Comparison of ENCODE assay signal across 10 cellular contexts in genomic region chr9:13279284-13280162, GRCh38. TPM values are rescaled to one million over a fixed set of nuclear protein-coding genes. Genes with fewer than 3 reads are reported as not detected.
DNase-seq lines count a peak whose midpoint lies in the region; ATAC-seq and TF ChIP-seq lines count a peak whose summit lies in the region.
"Had no signal": no experiment of that assay in that cellular context is flagged by ENCODE, and none has a peak within 500 bp of the region (broad histone marks: within the 10 kb centered on the region; RNA-seq: fewer than 3 reads in every experiment).

Gene MPDZ (minus strand): TSS chr9:13279692. CDS start chr9:13250315, 29,377 bp downstream.

- peak within 1 kb of the TSS; percentile 66 for H3K27ac ChIP-seq in osteoblast (ENCODE audit: low read depth, low read length)

- peak within 1 kb of the TSS; percentile 71 for H3K4me3 ChIP-seq in AG10803 (ENCODE audit: low read length)
- H3K4me3 ChIP-seq in osteoblast (ENCODE audit: insufficient read depth, low read length), result peak within 1 kb of the TSS; percentile 77
- H3K4me3 ChIP-seq: GM12878 had no signal

- peaks cover 33% of the 10 kb centered on the region for H3K4me1 ChIP-seq in osteoblast (ENCODE audit: insufficient read depth, low read length)

- H3K27me3 ChIP-seq in osteoblast (ENCODE audit: insufficient read depth, low read length), result no peaks in the 10 kb centered on the region

- H3K4me1 Mint-ChIP-seq in WTC11 (peaks cover 22% of the 10 kb centered on the region), T-helper 17 cell (no peaks in the 10 kb centered on the region)
- H3K4me1 Mint-ChIP-seq: activated naive CD8-positive, alpha-beta T cell treated with anti-CD3 and anti-CD28 coated beads, Interleukin-2, amount 10 ng/mL, durations not matched to agents 7 days and 5 days had no signal

- H3K79me2 ChIP-seq in osteoblast (ENCODE audit: insufficient read depth, low read length), result peaks cover 37% of the 10 kb centered on the region

- H4K20me1 ChIP-seq in osteoblast (ENCODE audit: insufficient read depth, low read length), result no peaks in the 10 kb centered on the region

- no peaks in the 10 kb centered on the region for H3K36me3 ChIP-seq in osteoblast (ENCODE audit: insufficient read depth, low read length)

- DNase-seq in AG10803 (ENCODE audit: low read depth), result peak; percentile 63
- peak; percentile 60 for DNase-seq in M059J (ENCODE audit: low read depth)
- peak; percentile 72 for DNase-seq in WTC11 (ENCODE audit: low spot score)
- peak; percentile 86 for DNase-seq in Right ventricle myocardium inferior (ENCODE audit: missing footprints)
- DNase-seq in osteoblast (ENCODE audit: insufficient read length, low spot score, missing footprints), result peak; percentile 96
- no peak for DNase-seq in T-helper 17 cell
- DNase-seq: activated naive CD8-positive, alpha-beta T cell treated with anti-CD3 and anti-CD28 coated beads, Interleukin-2, amount 10 ng/mL, durations not matched to agents 7 days and 5 days had no signal

- H2AFZ ChIP-seq in osteoblast (ENCODE audit: low read length), result peak within 1 kb of the TSS; percentile 86

- POLR2A ChIA-PET in WTC11 (lab: Charles Lee), result interaction anchor here (0.5 kb wide), 1 partner anchor 64 kb away, joined by 3 read pairs; no protein-coding TSS in a partner anchor

- H3K27ac Mint-ChIP-seq in WTC11 (no peak within 1 kb of the TSS; the same call in 1 of the 2 replicates), T-helper 17 cell (no peak within 1 kb of the TSS)
- H3K27ac Mint-ChIP-seq: activated naive CD8-positive, alpha-beta T cell treated with anti-CD3 and anti-CD28 coated beads, Interleukin-2, amount 10 ng/mL, durations not matched to agents 7 days and 5 days had no signal

- no peaks in the 10 kb centered on the region for H3K9me3 Mint-ChIP-seq in WTC11
- H3K9me3 Mint-ChIP-seq: activated naive CD8-positive, alpha-beta T cell treated with anti-CD3 and anti-CD28 coated beads, Interleukin-2, amount 10 ng/mL, durations not matched to agents 7 days and 5 days had no signal

- ATAC-seq in WTC11, result peak; percentile 86
- peak; percentile 92 for ATAC-seq in Right ventricle myocardium inferior
- no peak for ATAC-seq in HG02759 (IDR thresholded peaks at IDR 0.05; ENCODE audit: unreplicated experiment)
- no peak for ATAC-seq in T-helper 17 cell
- ATAC-seq in GM19455 (IDR thresholded peaks at IDR 0.05; ENCODE audit: unreplicated experiment), result no peak
- ATAC-seq: GM12878 had no signal

- H3K9me3 ChIP-seq in osteoblast (ENCODE audit: low read depth, low read length), result no peaks in the 10 kb centered on the region
- no peaks in the 10 kb centered on the region for H3K9me3 ChIP-seq in T-helper 17 cell (ENCODE audit: control insufficient read depth, low read length, poor library complexity, severe bottlenecking)

- intact Hi-C loops in Right ventricle myocardium inferior (cut with DNase I), result loop anchor here (5.0 kb wide), 1 partner anchor 42 kb away; no protein-coding TSS in a partner anchor

- CTCF ChIA-PET in WTC11 (lab: Charles Lee), result no interaction called here

- H3K4me3 Mint-ChIP-seq in WTC11 (peak within 1 kb of the TSS; percentile 95), T-helper 17 cell (no peak within 1 kb of the TSS)
- H3K4me3 Mint-ChIP-seq: activated naive CD8-positive, alpha-beta T cell treated with anti-CD3 and anti-CD28 coated beads, Interleukin-2, amount 10 ng/mL, durations not matched to agents 7 days and 5 days had no signal

- TF ChIP-seq CTCF in AG10803 (conservative IDR thresholded peaks at IDR 0.05; ENCODE audit: low read length) (no peak), WTC11 (IDR thresholded peaks at IDR 0.05) (no peak), osteoblast (IDR thresholded peaks at IDR 0.05; ENCODE audit: extremely low read depth, low read depth, low read length) (no peak)

- peak within 1 kb of the TSS; percentile 77 for H3K4me2 ChIP-seq in osteoblast (ENCODE audit: insufficient read depth, low read length)

- H3K27me3 Mint-ChIP-seq in WTC11 (ENCODE audit: low read depth) (no peaks in the 10 kb centered on the region), T-helper 17 cell (peaks cover 4% of the 10 kb centered on the region)

- H3K36me3 Mint-ChIP-seq in WTC11 (no peaks in the 10 kb centered on the region), T-helper 17 cell (ENCODE audit: low read depth) (no peaks in the 10 kb centered on the region)
- H3K36me3 Mint-ChIP-seq: activated naive CD8-positive, alpha-beta T cell treated with anti-CD3 and anti-CD28 coated beads, Interleukin-2, amount 10 ng/mL, durations not matched to agents 7 days and 5 days had no signal

TF ChIP-seq in WTC11, 78 proteins besides CTCF, POLR2A, EP300 and RAD21 (continues in another document):
- TF ChIP-seq ZNF281 (CRISPR knock-in tag; IDR thresholded peaks at IDR 0.05), result no peak
- TF ChIP-seq ELF4 (CRISPR knock-in tag; IDR thresholded peaks at IDR 0.05; ENCODE audit: low read depth), result no peak
- TF ChIP-seq FOXK1 (CRISPR knock-in tag; IDR thresholded peaks at IDR 0.05), result no peak
- TF ChIP-seq ZSCAN18 (CRISPR knock-in tag; IDR thresholded peaks at IDR 0.05), result no peak
- no peak for TF ChIP-seq ATF1 (CRISPR knock-in tag; IDR thresholded peaks at IDR 0.05)
- no peak for TF ChIP-seq SMAD4 (CRISPR knock-in tag; IDR thresholded peaks at IDR 0.05)
- no peak for TF ChIP-seq ZNF396 (CRISPR knock-in tag; IDR thresholded peaks at IDR 0.05; ENCODE audit: borderline replicate concordance)
- no peak for TF ChIP-seq TP53 (CRISPR knock-in tag; IDR thresholded peaks at IDR 0.05)
- peak; percentile 43; the same call in 1 of the 2 replicates for TF ChIP-seq HMGXB4 (CRISPR knock-in tag; IDR thresholded peaks at IDR 0.05)
- TF ChIP-seq NR1H2 (CRISPR knock-in tag; IDR thresholded peaks at IDR 0.05), result no peak
- TF ChIP-seq FOXJ3 (CRISPR knock-in tag; IDR thresholded peaks at IDR 0.05; ENCODE audit: borderline replicate concordance), result no peak
- no peak for TF ChIP-seq ZNF138 (CRISPR knock-in tag; conservative IDR thresholded peaks at IDR 0.05)

RNA-seq across cellular contexts. Expression of gene MPDZ, which starts in this region (rescaled TPM):
- total RNA-seq in M059J (2014; rRNA removed; shearing (Covaris generic)), result 9.5 and 17.2 TPM in 2 replicates
- 38.1 to 39.3 TPM (median 38.5 TPM) in 3 replicates for total RNA-seq in WTC11 (2021)
- 62.6 TPM for total RNA-seq in Right ventricle myocardium inferior
- total RNA-seq in osteoblast, result 58.3 and 66.6 TPM in 2 replicates
- under 1 TPM in 1 of 2 donors, not detected in 1; 0.13 TPM for total RNA-seq in T-helper 17 cell
- total RNA-seq: activated naive CD8-positive, alpha-beta T cell treated with anti-CD3 and anti-CD28 coated beads, Interleukin-2, amount 10 ng/mL, durations not matched to agents 7 days and 5 days had no signal

Comparison
In these comparisons a context has a peak if more than half of its experiments do, and no peak if none do; other contexts are left out.
1. DNase-seq: peak in AG10803 (single experiment), M059J (single experiment), WTC11 (single experiment), Right ventricle myocardium inferior (single experiment) and osteoblast (single experiment); none in T-helper 17 cell (0 of 3).
2. ATAC-seq: peak in WTC11 (single experiment) and Right ventricle myocardium inferior (single experiment); none in HG02759 (single experiment), T-helper 17 cell (single experiment) and GM19455 (single experiment).